Comparison of ENCODE assay signal across 8 cellular contexts in the genomic region with DNA sequence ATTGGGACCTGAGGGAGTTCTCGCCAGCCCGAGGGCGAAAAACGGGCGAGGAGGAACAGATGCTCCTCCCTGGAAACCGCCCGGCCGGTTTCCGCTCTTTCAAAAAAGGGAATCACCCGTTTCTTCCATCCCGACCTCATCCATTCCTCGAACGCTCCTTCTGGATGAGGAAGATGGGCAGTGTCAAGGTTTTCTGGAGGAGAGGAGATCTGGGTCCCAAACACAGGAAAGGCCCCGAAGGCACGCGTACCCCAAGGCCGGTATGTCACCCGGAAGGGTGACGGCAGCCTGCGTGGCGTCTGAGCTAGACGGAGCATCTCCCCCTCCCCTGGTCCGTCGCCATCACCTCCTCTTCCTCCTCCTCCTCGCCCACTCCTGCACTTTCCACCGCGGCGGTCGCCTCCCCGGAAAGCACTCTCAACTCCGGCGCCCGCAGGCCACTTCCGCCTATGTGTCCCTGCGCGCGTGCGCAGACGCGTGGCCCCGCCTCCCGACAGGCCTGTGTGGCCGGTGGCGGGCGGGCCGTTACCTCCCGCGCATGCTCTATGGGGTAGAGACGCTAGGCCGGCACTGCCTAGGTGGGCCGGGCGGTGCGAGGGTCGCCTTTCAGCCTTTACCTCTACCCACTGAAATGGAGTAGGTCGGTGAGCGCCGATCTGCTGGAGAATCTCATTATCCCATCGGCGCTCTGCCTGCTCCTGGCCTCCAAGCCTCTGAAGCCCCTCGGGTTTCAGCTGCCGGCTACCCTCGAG. TPM values are rescaled to one million over a fixed set of nuclear protein-coding genes. Genes with fewer than 3 reads are reported as not detected.
DNase-seq lines count a peak whose midpoint lies in the region; ATAC-seq and TF ChIP-seq lines count a peak whose summit lies in the region.

Gene SLC35B3, minus strand, starts transcription at position 453 of the 752 bp plus-strand sequence.

- H3K36me3 Mint-ChIP-seq in CD14-positive monocyte: peaks cover 7 to 10% of the 10 kb centered on the region in 2 donors
- H3K36me3 Mint-ChIP-seq in dendritic cell treated with granulocyte-macrophage colony-stimulating factor and Interleukin-4, amounts not matched to agents 40 ng/mL and 50 ng/mL, for 4 days (ENCODE audit: low read depth): peaks cover 17% of the 10 kb centered on the region

- H3K36me3 ChIP-seq in left lung: no peaks in the 10 kb centered on the region

- ATAC-seq in GM19397 (IDR thresholded peaks at IDR 0.05; ENCODE audit: unreplicated experiment) (peak; percentile 96), HG03565 (IDR thresholded peaks at IDR 0.05; ENCODE audit: unreplicated experiment) (peak; percentile 96), left lung (peak; percentile 99)

- peak within 1 kb of the TSS; percentile 89 to 91 for H3K27ac ChIP-seq in left lung

- H3K9me3 Mint-ChIP-seq in CD14-positive monocyte: peaks cover 0 to 5% (median 3%) of the 10 kb centered on the region in 7 donors
- H3K9me3 Mint-ChIP-seq in dendritic cell treated with granulocyte-macrophage colony-stimulating factor and Interleukin-4, amounts not matched to agents 40 ng/mL and 50 ng/mL, for 4 days: peaks cover 9% of the 10 kb centered on the region

- H3K27me3 ChIP-seq in left lung: no peaks in the 10 kb centered on the region

- DNase-seq in CD14-positive monocyte (ENCODE audit: low spot score): peak; percentile 95
- DNase-seq in NCI-H748 treated with DMSO at 0.1 percent for 48 hours (lab: John Stamatoyannopoulos, UW): peak; percentile 96
- peak; percentile 95 to 98 for DNase-seq in activated CD4-positive, alpha-beta T cell treated with anti-CD3 and anti-CD28 coated beads, Interleukin-2, amount 50 U/mL, for 24 hours (ENCODE audit: low read depth in 1 of 2, low spot score in 1 of 2)
- DNase-seq in left lung: peak; percentile 96 to 99
- DNase-seq in stimulated activated CD4-positive, alpha-beta T cell treated with anti-CD3 and anti-CD28 coated beads, Interleukin-2, amount 100 ng/mL, for 4 hours (ENCODE audit: low read depth): peak; percentile 97

- H3K4me3 Mint-ChIP-seq in CD14-positive monocyte: peak within 1 kb of the TSS; percentile 93 to 96
- peak within 1 kb of the TSS; percentile 92 for H3K4me3 Mint-ChIP-seq in dendritic cell treated with granulocyte-macrophage colony-stimulating factor and Interleukin-4, amounts not matched to agents 40 ng/mL and 50 ng/mL, for 4 days

- TF ChIP-seq CTCF in CD14-positive monocyte (IDR thresholded peaks at IDR 0.05) (no peak), left lung (IDR thresholded peaks at IDR 0.05) (no peak)

- intact Hi-C loops in CD14-positive monocyte (cut with micrococcal nuclease) (loop anchor here in 1 of 2 donors (10.0 kb wide), 1 partner anchor 370 kb away; the partner anchor contains the start of gene BLOC1S5), left lung (cut with DNase I) (no loop called here)
- intact Hi-C loops in dendritic cell treated with granulocyte-macrophage colony-stimulating factor and Interleukin-4, amounts not matched to agents 40 ng/mL and 50 ng/mL, for 4 days (cut with micrococcal nuclease): loop anchor here (10.0 kb wide), 3 partner anchors 330 to 1970 kb away; partner anchors contain the start of genes BLOC1S5 and EEF1E1

- peaks cover 0 to 28% of the 10 kb centered on the region in 2 donors for H3K4me1 ChIP-seq in left lung

- peak within 1 kb of the TSS; percentile 94 to 98 (median 96) for H3K27ac Mint-ChIP-seq in CD14-positive monocyte
- peak within 1 kb of the TSS; percentile 97 for H3K27ac Mint-ChIP-seq in dendritic cell treated with granulocyte-macrophage colony-stimulating factor and Interleukin-4, amounts not matched to agents 40 ng/mL and 50 ng/mL, for 4 days

- no peaks in the 10 kb centered on the region for H3K9me3 ChIP-seq in left lung

- peak within 1 kb of the TSS; percentile 72 to 84 for H3K4me3 ChIP-seq in left lung

- peaks cover 0 to 6% (median 0%) of the 10 kb centered on the region in 3 donors for H3K27me3 Mint-ChIP-seq in CD14-positive monocyte (ENCODE audit: low read depth in 3 of 3)
- H3K27me3 Mint-ChIP-seq in dendritic cell treated with granulocyte-macrophage colony-stimulating factor and Interleukin-4, amounts not matched to agents 40 ng/mL and 50 ng/mL, for 4 days: peaks cover 3% of the 10 kb centered on the region

- H3K4me1 Mint-ChIP-seq in CD14-positive monocyte: peaks cover 29% of the 10 kb centered on the region
- peaks cover 28% of the 10 kb centered on the region for H3K4me1 Mint-ChIP-seq in dendritic cell treated with granulocyte-macrophage colony-stimulating factor and Interleukin-4, amounts not matched to agents 40 ng/mL and 50 ng/mL, for 4 days (ENCODE audit: low read depth)

RNA-seq across cellular contexts. Expression of gene SLC35B3, which starts in this region (rescaled TPM):
- polyA plus RNA-seq in CD14-positive monocyte: 10 to 100 TPM in 1 of 2 donors, 1 to 10 TPM in 1; 7.9 to 14.0 TPM
- total RNA-seq in left lung: 10 to 100 TPM; 21.6 to 22.9 TPM

Comparison
In these comparisons a context has a peak if more than half of its experiments do, and no peak if none do; other contexts are left out.
1. Peak in every context shown above with its lines: DNase-seq, ATAC-seq, H3K4me3 ChIP-seq and H3K27ac ChIP-seq.